ENCODE assay signal across 2 cellular contexts in the genomic region with DNA sequence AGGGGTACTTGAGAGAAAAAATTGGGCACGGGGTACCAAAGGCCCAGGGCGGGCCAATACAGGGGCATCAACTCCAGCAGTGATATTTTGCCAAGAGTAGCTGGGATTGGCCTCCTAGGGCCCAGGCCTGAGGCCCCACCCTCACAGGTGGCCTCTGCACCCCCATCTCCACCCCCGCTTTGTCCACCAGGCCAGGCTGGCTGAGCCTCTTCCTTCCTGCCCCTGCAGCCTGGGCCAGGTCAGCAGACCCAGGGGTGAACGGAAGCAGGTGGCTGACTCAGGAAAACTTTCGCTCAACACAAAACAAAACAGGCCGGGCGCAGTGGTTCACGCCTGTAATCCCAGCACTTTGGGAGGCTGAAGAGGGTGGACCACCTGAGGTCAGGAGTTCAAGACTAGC. TPM values are rescaled to one million over a fixed set of nuclear protein-coding genes. Genes with fewer than 3 reads are reported as not detected.
"Had no signal": no experiment of that assay in that cellular context is flagged by ENCODE, and none has a peak within 500 bp of the region (broad histone marks: within the 10 kb centered on the region; RNA-seq: fewer than 3 reads in every experiment).

No MANE protein-coding gene starts in this region.

RNA-seq across cellular contexts. Expression of a gene that starts 3.7 kb away (rescaled TPM):
- total RNA-seq: smooth muscle cell had no signal
- polyA plus RNA-seq: cardiac muscle cell had no signal
